In genomic region chr4:3851881-3852280, GRCh38 we compare ENCODE assay signal across 13 cellular contexts.
"Had no signal": no experiment of that assay in that cellular context is flagged by ENCODE, and none has a peak within 500 bp of the region (broad histone marks: within the 10 kb centered on the region; RNA-seq: fewer than 3 reads in every experiment).

No MANE protein-coding gene starts in this region.

- H3K9ac ChIP-seq: neural progenitor cell, parathyroid adenoma had no signal

- H3K27me3 ChIP-seq: ascending aorta, neural progenitor cell had no signal

- H3K4me1 Mint-ChIP-seq: activated naive CD8-positive, alpha-beta T cell treated with anti-CD3 and anti-CD28 coated beads, Interleukin-2, amount 50 U/mL, for 24 hours; activated T-helper 17 cell treated with anti-CD3 and anti-CD28 coated beads, Interleukin-2, amount 50 U/mL, for 72 hours had no signal

- H3K27ac ChIP-seq: ascending aorta, gastroesophageal sphincter, neural progenitor cell, parathyroid adenoma, sigmoid colon, thoracic aorta, upper lobe of right lung had no signal

- H3K36me3 Mint-ChIP-seq: neural progenitor cell had no signal

- ATAC-seq: activated naive CD8-positive, alpha-beta T cell treated with anti-CD3 and anti-CD28 coated beads, Interleukin-2, amount 50 U/mL, for 24 hours; activated T-helper 17 cell treated with anti-CD3 and anti-CD28 coated beads, Interleukin-2, amount 50 U/mL, for 72 hours; gastroesophageal sphincter; upper lobe of right lung had no signal

- DNase-seq: activated CD4-positive, alpha-beta T cell treated with anti-CD3 and anti-CD28 coated beads, Interleukin-2, amount 50 U/mL, for 4 hours; activated naive CD4-positive, alpha-beta T cell treated with Interleukin-2 at 50 U/mL for 16 hours; activated naive CD8-positive, alpha-beta T cell treated with anti-CD3 and anti-CD28 coated beads, Interleukin-2, amount 50 U/mL, for 24 hours; naive B cell; sigmoid colon; stimulated activated CD4-positive, alpha-beta T cell treated with anti-CD3 and anti-CD28 coated beads, Interleukin-1b, Interleukin-23, amount 100 ng/mL, for 48 hours; upper lobe of right lung had no signal

- H3K4me1 ChIP-seq: ascending aorta, gastroesophageal sphincter, parathyroid adenoma, sigmoid colon, upper lobe of right lung had no signal

- H3K4me3 Mint-ChIP-seq: activated naive CD8-positive, alpha-beta T cell treated with anti-CD3 and anti-CD28 coated beads, Interleukin-2, amount 50 U/mL, for 24 hours; activated T-helper 17 cell treated with anti-CD3 and anti-CD28 coated beads, Interleukin-2, amount 50 U/mL, for 72 hours; naive B cell; neural progenitor cell had no signal

- H3K9me3 Mint-ChIP-seq: activated naive CD8-positive, alpha-beta T cell treated with anti-CD3 and anti-CD28 coated beads, Interleukin-2, amount 50 U/mL, for 24 hours; activated T-helper 17 cell treated with anti-CD3 and anti-CD28 coated beads, Interleukin-2, amount 50 U/mL, for 72 hours had no signal

- H3K4me3 ChIP-seq: ascending aorta, gastroesophageal sphincter, neural progenitor cell, sigmoid colon, thoracic aorta, upper lobe of right lung had no signal

- H3K36me3 ChIP-seq: ascending aorta, gastroesophageal sphincter, neural progenitor cell, sigmoid colon, thoracic aorta, upper lobe of right lung had no signal

- H3K27ac Mint-ChIP-seq: activated naive CD8-positive, alpha-beta T cell treated with anti-CD3 and anti-CD28 coated beads, Interleukin-2, amount 50 U/mL, for 24 hours; activated T-helper 17 cell treated with anti-CD3 and anti-CD28 coated beads, Interleukin-2, amount 50 U/mL, for 72 hours; naive B cell; neural progenitor cell had no signal

- H3K9me3 ChIP-seq: upper lobe of right lung had no signal
